ENCODE assay signal across 27 cellular contexts in genomic region chr5:59212596-59212995, GRCh38.
"Had no signal": no experiment of that assay in that cellular context is flagged by ENCODE, and none has a peak within 500 bp of the region (broad histone marks: within the 10 kb centered on the region; RNA-seq: fewer than 3 reads in every experiment).

No MANE protein-coding gene starts in this region.

- H3K4me1 ChIP-seq: parathyroid adenoma, testis had no signal

- H3K4me1 Mint-ChIP-seq: immature natural killer cell; naive B cell; neural crest cell; stimulated activated effector memory CD8-positive, alpha-beta T cell treated with anti-CD3 and anti-CD28 coated beads, Interleukin-12 subunit alpha, Interleukin-12 subunit beta, amount 100 ng/mL, for 72 hours had no signal

- ATAC-seq: effector memory CD8-positive, alpha-beta T cell; mucosa of descending colon; natural killer cell treated with Interleukin-12 subunit alpha and Interleukin-12 subunit beta and Interleukin-15 and Interleukin-18, amount 100 ng/mL, for 72 hours; right cardiac atrium; stimulated activated effector memory CD8-positive, alpha-beta T cell treated with anti-CD3 and anti-CD28 coated beads, Interleukin-12 subunit alpha, Interleukin-12 subunit beta, amount 100 ng/mL, for 72 hours had no signal

- H3K4me3 ChIP-seq: coronary artery, esophagus muscularis mucosa, lung, mucosa of descending colon, sigmoid colon, testis, tibial artery had no signal

- H3K27ac Mint-ChIP-seq: effector memory CD8-positive, alpha-beta T cell; immature natural killer cell; mesothelial cell of epicardium; naive B cell; natural killer cell treated with Interleukin-12 subunit alpha and Interleukin-12 subunit beta and Interleukin-15 and Interleukin-18, amount 100 ng/mL, for 72 hours; progenitor cell of endocrine pancreas; stimulated activated effector memory CD8-positive, alpha-beta T cell treated with anti-CD3 and anti-CD28 coated beads, Interleukin-12 subunit alpha, Interleukin-12 subunit beta, amount 100 ng/mL, for 72 hours; type B pancreatic cell had no signal

- DNase-seq: dermis blood vessel endothelial cell; effector memory CD8-positive, alpha-beta T cell; foreskin melanocyte; hypothalamus; immature natural killer cell; mesenchymal stem cell; mucosa of descending colon; naive B cell; right cardiac atrium; sigmoid colon; stimulated activated CD4-positive, alpha-beta T cell treated with anti-CD3 and anti-CD28 coated beads, Interleukin-2, amount 100 ng/mL, for 24 hours; stimulated activated CD4-positive, alpha-beta T cell treated with anti-CD3 and anti-CD28 coated beads, Interleukin-4, amount 100 ng/mL, for 24 hours; stimulated activated naive CD4-positive, alpha-beta T cell treated with Interleukin-2 at 50 U/mL for 16 hours; substantia nigra; testis; tibial artery had no signal

- H2AFZ ChIP-seq: parathyroid adenoma had no signal

- H3K9me3 ChIP-seq: esophagus muscularis mucosa, mucosa of descending colon, neutrophil, sigmoid colon, testis, tibial artery had no signal

- H3K9ac ChIP-seq: parathyroid adenoma had no signal

- H3K9me3 Mint-ChIP-seq: effector memory CD8-positive, alpha-beta T cell; immature natural killer cell; mesothelial cell of epicardium; naive B cell; natural killer cell treated with Interleukin-12 subunit alpha and Interleukin-12 subunit beta and Interleukin-15 and Interleukin-18, amount 100 ng/mL, for 72 hours; neural crest cell; stimulated activated effector memory CD8-positive, alpha-beta T cell treated with anti-CD3 and anti-CD28 coated beads, Interleukin-12 subunit alpha, Interleukin-12 subunit beta, amount 100 ng/mL, for 72 hours; type B pancreatic cell had no signal

- H3K27me3 ChIP-seq: esophagus muscularis mucosa, neutrophil, sigmoid colon, testis, tibial artery had no signal

- H3K4me3 Mint-ChIP-seq: effector memory CD8-positive, alpha-beta T cell; immature natural killer cell; mesothelial cell of epicardium; naive B cell; natural killer cell treated with Interleukin-12 subunit alpha and Interleukin-12 subunit beta and Interleukin-15 and Interleukin-18, amount 100 ng/mL, for 72 hours; neural crest cell; stimulated activated effector memory CD8-positive, alpha-beta T cell treated with anti-CD3 and anti-CD28 coated beads, Interleukin-12 subunit alpha, Interleukin-12 subunit beta, amount 100 ng/mL, for 72 hours; type B pancreatic cell had no signal

- H3K36me3 Mint-ChIP-seq: natural killer cell treated with Interleukin-12 subunit alpha and Interleukin-12 subunit beta and Interleukin-15 and Interleukin-18, amount 100 ng/mL, for 72 hours; stimulated activated effector memory CD8-positive, alpha-beta T cell treated with anti-CD3 and anti-CD28 coated beads, Interleukin-12 subunit alpha, Interleukin-12 subunit beta, amount 100 ng/mL, for 72 hours had no signal

- H3K79me2 ChIP-seq: parathyroid adenoma had no signal

- H3K27me3 Mint-ChIP-seq: progenitor cell of endocrine pancreas, type B pancreatic cell had no signal

- H3K27ac ChIP-seq: coronary artery, esophagus muscularis mucosa, neutrophil, parathyroid adenoma, testis, tibial artery had no signal
